In genomic region chr4:1226598-1226997, GRCh38 we compare ENCODE assay signal across 23 cellular contexts. TPM values are rescaled to one million over a fixed set of nuclear protein-coding genes. Genes with fewer than 3 reads are reported as not detected.
DNase-seq lines count a peak whose midpoint lies in the region; ATAC-seq and TF ChIP-seq lines count a peak whose summit lies in the region.
"Had no signal": no experiment of that assay in that cellular context is flagged by ENCODE, and none has a peak within 500 bp of the region (broad histone marks: within the 10 kb centered on the region; RNA-seq: fewer than 3 reads in every experiment).

No MANE protein-coding gene starts in this region.

- TF ChIP-seq CTCF in right atrium auricular region (IDR thresholded peaks at IDR 0.05) = no peak
- TF ChIP-seq CTCF in WTC11 (IDR thresholded peaks at IDR 0.05) = no peak
- TF ChIP-seq CTCF in nephron progenitor cell (IDR thresholded peaks at IDR 0.05) = no peak

- H3K27me3 Mint-ChIP-seq in WTC11 (ENCODE audit: low read depth) (no peaks in the 10 kb centered on the region), nephron progenitor cell (ENCODE audit: low read depth, poor library complexity) (peaks cover 4% of the 10 kb centered on the region)
- H3K27me3 Mint-ChIP-seq: CD4-positive, alpha-beta memory T cell had no signal

- H3K27ac ChIP-seq in right cardiac atrium (ENCODE audit: low read length) = peak overlapping the region; percentile 3
- H3K27ac ChIP-seq in right atrium auricular region = no peak overlapping the region
- H3K27ac ChIP-seq: A549, GM23248, HL-60 had no signal

- H3K4me3 Mint-ChIP-seq in WTC11 (no peak overlapping the region), nephron progenitor cell (no peak overlapping the region)

- no peak overlapping the region for H3K4me3 ChIP-seq in right cardiac atrium (ENCODE audit: low read length)
- no peak overlapping the region for H3K4me3 ChIP-seq in right atrium auricular region
- H3K4me3 ChIP-seq: A549, GM23248 had no signal

- H3K9me3 ChIP-seq in right cardiac atrium (ENCODE audit: control insufficient read depth, low read length) (no peaks in the 10 kb centered on the region), right atrium auricular region (no peaks in the 10 kb centered on the region)
- H3K9me3 ChIP-seq: A549 had no signal

- no peaks in the 10 kb centered on the region for H3K4me1 Mint-ChIP-seq in WTC11
- peaks cover 19% of the 10 kb centered on the region for H3K4me1 Mint-ChIP-seq in nephron progenitor cell

- H3K27ac Mint-ChIP-seq in WTC11 = peak overlapping the region; percentile 72; the same call in 1 of the 2 replicates
- H3K27ac Mint-ChIP-seq in nephron progenitor cell = peak overlapping the region; percentile 42

- DNase-seq in right cardiac atrium = no peak
- DNase-seq in right atrium auricular region (ENCODE audit: low spot score) = no peak
- no peak for DNase-seq in WTC11 (ENCODE audit: low spot score)
- DNase-seq in nephron progenitor cell = no peak
- DNase-seq in LoVo (ENCODE audit: low spot score) = no peak
- DNase-seq in NCI-H524 (lab: John Stamatoyannopoulos, UW) = no peak
- DNase-seq: AML-193; C1 segment of cervical spinal cord; CD4-positive, alpha-beta memory T cell; COR-L47; DND-41; GM23248; Karpas-422; NCI-H2029; NCI-H446; NCI-H526; NCI-H82; NK-92 treated with Interleukin-12 subunit alpha and Interleukin-12 subunit beta, amount 100 ng/mL, for 24 hours; PC-3; SHP77 had no signal

- CTCF ChIA-PET in WTC11 (lab: Charles Lee) = no interaction called here

- peaks cover 90% of the 10 kb centered on the region for H3K36me3 ChIP-seq in right atrium auricular region

- intact Hi-C loops in right cardiac atrium (cut with DNase I) = no loop called here

- H3K4me1 ChIP-seq in right cardiac atrium (ENCODE audit: control insufficient read depth, insufficient read depth, low read length) (no peaks in the 10 kb centered on the region), right atrium auricular region (peaks cover 0 to 18% of the 10 kb centered on the region in 2 donors)
- H3K4me1 ChIP-seq: A549 had no signal

- 85% methylated on average over 16 of the region's 16 CpGs for WGBS in right cardiac atrium

- peaks cover 7% of the 10 kb centered on the region; the same call in 1 of the 2 replicates for H3K9me3 Mint-ChIP-seq in WTC11
- no peaks in the 10 kb centered on the region for H3K9me3 Mint-ChIP-seq in nephron progenitor cell
- H3K9me3 Mint-ChIP-seq: CD4-positive, alpha-beta memory T cell had no signal

- POLR2A ChIA-PET in WTC11 (lab: Charles Lee) = no interaction called here

- H3K36me3 Mint-ChIP-seq in WTC11 (peaks cover 38% of the 10 kb centered on the region), nephron progenitor cell (ENCODE audit: low read depth) (peaks cover 44% of the 10 kb centered on the region)

- ATAC-seq in right cardiac atrium (no peak), WTC11 (no peak), GM18517 (IDR thresholded peaks at IDR 0.05; ENCODE audit: unreplicated experiment) (no peak)
- ATAC-seq: A549, PC-3 had no signal

- H3K27me3 ChIP-seq in right cardiac atrium (ENCODE audit: control insufficient read depth, insufficient read depth) (no peaks in the 10 kb centered on the region), right atrium auricular region (no peaks in the 10 kb centered on the region)

TF ChIP-seq in WTC11, 78 proteins besides CTCF, POLR2A, EP300 and RAD21:
- TF ChIP-seq ZNF281 (CRISPR knock-in tag; IDR thresholded peaks at IDR 0.05) = no peak
- no peak for TF ChIP-seq NFE2L1 (CRISPR knock-in tag; IDR thresholded peaks at IDR 0.05)
- no peak for TF ChIP-seq SOX15 (CRISPR knock-in tag; IDR thresholded peaks at IDR 0.05)
- no peak for TF ChIP-seq JUN (CRISPR knock-in tag; IDR thresholded peaks at IDR 0.05)

RNA-seq across cellular contexts. Expression of gene CTBP1, which starts 22.3 kb away (rescaled TPM):
- total RNA-seq in right cardiac atrium (100 to 1,000 TPM; 123 to 145 (median 134) TPM), right atrium auricular region (100 to 1,000 TPM; 104 to 140 TPM), WTC11 (2021) (143 to 167 TPM (median 159 TPM) in 3 replicates)
- polyA plus RNA-seq in right cardiac atrium = 119 TPM

RNA-seq across cellular contexts. Expression of gene SPON2, which starts 54.2 kb away (rescaled TPM):
- 10 to 100 TPM; 12.2 to 27.4 (median 14.2) TPM for total RNA-seq in right cardiac atrium
- polyA plus RNA-seq in right cardiac atrium = 9.6 TPM
- total RNA-seq in right atrium auricular region = 10 to 100 TPM; 13.0 to 20.8 TPM
- total RNA-seq in WTC11 (2021) = 4.9 to 6.6 TPM (median 5.3 TPM) in 3 replicates
